1 cellular context compared by ENCODE assay signal in the genomic region with DNA sequence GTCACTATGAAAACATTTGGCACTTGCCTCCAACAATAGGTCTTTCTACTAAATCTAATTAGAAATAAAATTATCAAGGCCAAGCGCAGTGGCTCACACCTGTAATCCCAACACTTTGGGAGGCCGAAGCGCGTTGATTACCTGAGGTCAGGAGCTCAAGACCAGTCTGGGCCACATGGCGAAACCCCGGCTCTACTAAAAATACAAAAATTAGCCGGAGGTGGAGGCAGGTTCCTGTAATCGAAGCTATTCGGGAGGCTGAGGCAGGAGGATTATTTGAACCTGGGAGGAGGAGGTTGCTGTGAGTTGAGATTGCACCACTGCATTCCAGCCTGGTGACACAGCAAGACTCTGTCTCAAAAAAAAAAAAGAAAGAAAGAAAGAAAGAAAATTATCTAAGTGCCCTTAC.
TF ChIP-seq lines count a peak whose summit lies in the region.

No MANE protein-coding gene starts in this region.

TF ChIP-seq in HEK293, 187 proteins besides CTCF, POLR2A, EP300 and RAD21 (continued from another document):
- TF ChIP-seq GLI4 (tag by site-specific recombination; IDR thresholded peaks at IDR 0.05), result peak; percentile 49; the same call in 1 of the 2 replicates
- TF ChIP-seq, protein P1, sequence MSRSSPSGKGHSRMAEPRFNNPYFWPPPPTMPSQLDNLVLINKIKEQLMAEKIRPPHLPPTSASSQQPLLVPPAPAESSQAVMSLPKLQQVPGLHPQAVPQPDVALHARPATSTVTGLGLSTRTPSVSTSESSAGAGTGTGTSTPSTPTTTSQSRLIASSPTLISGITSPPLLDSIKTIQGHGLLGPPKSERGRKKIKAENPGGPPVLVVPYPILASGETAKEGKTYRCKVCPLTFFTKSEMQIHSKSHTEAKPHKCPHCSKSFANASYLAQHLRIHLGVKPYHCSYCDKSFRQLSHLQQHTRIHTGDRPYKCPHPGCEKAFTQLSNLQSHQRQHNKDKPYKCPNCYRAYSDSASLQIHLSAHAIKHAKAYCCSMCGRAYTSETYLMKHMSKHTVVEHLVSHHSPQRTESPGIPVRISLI (tag by site-specific recombination; IDR thresholded peaks at IDR 0.05), result 0 out of 2 replicates have a peak, but pooled peaks have one; percentile 40
